ENCODE assay signal across 13 cellular contexts in genomic region chr2:20356042-20356441, GRCh38. TPM values are rescaled to one million over a fixed set of nuclear protein-coding genes. Genes with fewer than 3 reads are reported as not detected.
A peak's percentile ranks its signal among the peaks of the same experiment; 100 is the strongest.
DNase-seq lines count a peak whose midpoint lies in the region; ATAC-seq and TF ChIP-seq lines count a peak whose summit lies in the region.
"Had no signal": no experiment of that assay in that cellular context is flagged by ENCODE, and none has a peak within 500 bp of the region (broad histone marks: within the 10 kb centered on the region; RNA-seq: fewer than 3 reads in every experiment).

No MANE protein-coding gene starts in this region.

- DNase-seq in GM12865 (ENCODE audit: low read depth): peak; percentile 21
- DNase-seq in NCI-H2107 treated with DMSO at 0.1 percent for 48 hours (lab: John Stamatoyannopoulos, UW; ENCODE audit: unreplicated experiment): peak; percentile 75
- peak; percentile 94 for DNase-seq in astrocyte of the spinal cord (ENCODE audit: low read depth, low spot score)
- DNase-seq in renal cortical epithelial cell (ENCODE audit: low read depth): peak; percentile 73
- no peak for DNase-seq in stimulated activated CD8-positive, alpha-beta memory T cell treated with anti-CD3 and anti-CD28 coated beads, Interleukin-4, amount 100 ng/mL, for 48 hours
- DNase-seq in NCI-H510A (lab: John Stamatoyannopoulos, UW): no peak
- DNase-seq in osteocyte (ENCODE audit: extremely low spot score, unreplicated experiment): no peak
- DNase-seq: activated CD4-positive, CD25-positive, alpha-beta regulatory T cell; adrenal gland; NCI-H82; stimulated activated CD4-positive, alpha-beta T cell treated with anti-CD3 and anti-CD28 coated beads, Interleukin-4, amount 100 ng/mL, for 4 hours; uterus had no signal

- no peaks in the 10 kb centered on the region for H3K27me3 Mint-ChIP-seq in osteocyte (ENCODE audit: unreplicated experiment)

- H3K9me3 Mint-ChIP-seq in osteocyte (ENCODE audit: unreplicated experiment): no peaks in the 10 kb centered on the region

- TF ChIP-seq CTCF in GM12865 (IDR thresholded peaks at IDR 0.05; ENCODE audit: insufficient read depth, low read depth, low read length, missing control alignments) (no peak), astrocyte of the spinal cord (IDR thresholded peaks at IDR 0.05; ENCODE audit: low read depth, low read length) (no peak), osteocyte (IDR thresholded peaks at IDR 0.05) (no peak)

- H3K4me3 ChIP-seq in GM12865 (ENCODE audit: low read depth, low read length) (no peak overlapping the region), astrocyte of the spinal cord (ENCODE audit: low read depth, low read length) (no peak overlapping the region)
- H3K4me3 ChIP-seq: adrenal gland, uterus had no signal

- no peak overlapping the region for H3K4me3 Mint-ChIP-seq in osteocyte (ENCODE audit: unreplicated experiment)

- no peaks in the 10 kb centered on the region for H3K36me3 Mint-ChIP-seq in osteocyte (ENCODE audit: unreplicated experiment)

- no peak overlapping the region for H3K27ac Mint-ChIP-seq in osteocyte (ENCODE audit: unreplicated experiment)

- ATAC-seq in GM19023 (IDR thresholded peaks at IDR 0.05; ENCODE audit: unreplicated experiment): no peak

- no peaks in the 10 kb centered on the region for H3K4me1 Mint-ChIP-seq in osteocyte (ENCODE audit: unreplicated experiment)

- in situ Hi-C loops in astrocyte of the spinal cord (cut with HindIII; ENCODE audit: low sequenced_read_pairs): no loop called here

RNA-seq across cellular contexts. Expression of gene PUM2, which starts 5.4 kb away (rescaled TPM):
- total RNA-seq in renal cortical epithelial cell: 31.6 and 90.6 TPM in 2 replicates
- total RNA-seq in osteocyte: 82.2 and 86.4 TPM in 2 replicates

Comparison
In these comparisons a context has a peak if more than half of its experiments do, and no peak if none do; other contexts are left out.
1. DNase-seq: peak in GM12865 (single experiment), NCI-H2107 treated with DMSO at 0.1 percent for 48 hours (single experiment), astrocyte of the spinal cord (single experiment) and renal cortical epithelial cell (single experiment); none in stimulated activated CD8-positive, alpha-beta memory T cell treated with anti-CD3 and anti-CD28 coated beads, Interleukin-4, amount 100 ng/mL, for 48 hours (single experiment), NCI-H510A (single experiment) and osteocyte (single experiment).